22 cellular contexts compared by ENCODE assay signal in the genomic region with DNA sequence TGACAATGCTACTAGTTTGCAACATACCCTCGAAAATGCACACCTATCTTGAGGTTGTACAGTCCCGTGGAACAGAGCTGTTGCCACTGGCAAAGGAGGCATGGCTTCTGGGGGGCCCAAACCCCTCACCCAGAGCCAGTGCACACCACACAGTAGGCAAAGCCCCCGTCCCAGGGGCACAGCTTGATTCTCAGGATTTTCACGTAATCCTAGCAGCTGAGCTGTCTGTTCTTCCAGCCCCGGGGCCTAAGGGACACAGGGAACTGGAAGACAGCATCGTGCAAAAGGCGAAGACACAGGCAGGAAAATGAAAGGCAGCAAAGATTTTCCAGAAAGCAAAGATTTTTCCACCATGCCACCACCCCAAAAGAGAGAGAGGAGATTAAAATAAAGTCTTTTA.
"Had no signal": no experiment of that assay in that cellular context is flagged by ENCODE, and none has a peak within 500 bp of the region (broad histone marks: within the 10 kb centered on the region; RNA-seq: fewer than 3 reads in every experiment).

No MANE protein-coding gene starts in this region.

- H3K4me3 Mint-ChIP-seq: activated CD8-positive, alpha-beta T cell treated with anti-CD3 and anti-CD28 coated beads, Interleukin-2, amount 10 ng/mL, durations not matched to agents 7 days and 5 days; brain; effector memory CD8-positive, alpha-beta T cell; immature natural killer cell; nephron; stimulated activated naive CD8-positive, alpha-beta T cell treated with anti-CD3 and anti-CD28 coated beads, Interleukin-15, Interleukin-2, amounts not matched to agents 100 ng/mL and 50 ng/mL, for 24 hours had no signal

- H3K9me3 ChIP-seq: left ventricle myocardium inferior, tibial nerve had no signal

- ATAC-seq: activated CD4-positive, CD25-positive, alpha-beta regulatory T cell treated with anti-CD3 and anti-CD28 coated beads, Interleukin-2, amount 50 U/mL, for 24 hours; activated CD8-positive, alpha-beta T cell treated with anti-CD3 and anti-CD28 coated beads, Interleukin-2, amount 10 ng/mL, durations not matched to agents 7 days and 5 days; effector memory CD8-positive, alpha-beta T cell; esophagus mucosa; right cardiac atrium had no signal

- H3K27me3 ChIP-seq: tibial nerve had no signal

- H3K4me3 ChIP-seq: hepatocyte, left ventricle myocardium inferior, tibial nerve had no signal

- H3K27ac Mint-ChIP-seq: activated CD8-positive, alpha-beta T cell treated with anti-CD3 and anti-CD28 coated beads, Interleukin-2, amount 10 ng/mL, durations not matched to agents 7 days and 5 days; nephron; stimulated activated naive CD8-positive, alpha-beta T cell treated with anti-CD3 and anti-CD28 coated beads, Interleukin-15, Interleukin-2, amounts not matched to agents 100 ng/mL and 50 ng/mL, for 24 hours had no signal

- H3K4me1 ChIP-seq: left ventricle myocardium inferior, parathyroid adenoma, tibial nerve had no signal

- H3K4me1 Mint-ChIP-seq: immature natural killer cell, nephron had no signal

- H3K36me3 ChIP-seq: left ventricle myocardium inferior, tibial nerve had no signal

- H3K9me3 Mint-ChIP-seq: brain; effector memory CD8-positive, alpha-beta T cell; immature natural killer cell; nephron; stimulated activated naive CD8-positive, alpha-beta T cell treated with anti-CD3 and anti-CD28 coated beads, Interleukin-15, Interleukin-2, amounts not matched to agents 100 ng/mL and 50 ng/mL, for 24 hours had no signal

- H3K27ac ChIP-seq: hepatocyte, left ventricle myocardium inferior, parathyroid adenoma, tibial nerve had no signal

- H3K36me3 Mint-ChIP-seq: brain, immature natural killer cell had no signal

- H3K27me3 Mint-ChIP-seq: effector memory CD8-positive, alpha-beta T cell; stimulated activated naive CD8-positive, alpha-beta T cell treated with anti-CD3 and anti-CD28 coated beads, Interleukin-15, Interleukin-2, amounts not matched to agents 100 ng/mL and 50 ng/mL, for 24 hours had no signal

- DNase-seq: activated CD4-positive, alpha-beta T cell treated with anti-CD3 and anti-CD28 coated beads, Interleukin-2, amount 50 U/mL, for 1 hour; activated CD8-positive, alpha-beta T cell treated with anti-CD3 and anti-CD28 coated beads, Interleukin-2, amount 10 ng/mL, durations not matched to agents 7 days and 5 days; activated gamma-delta T cell; activated naive CD4-positive, alpha-beta T cell treated with anti-CD3 and anti-CD28 coated beads, Interleukin-2, amount 50 U/mL, for 16 hours; activated T-cell treated with anti-CD3 and anti-CD28 coated beads, Interleukin-2, amount 50 U/mL, for 48 hours; effector memory CD8-positive, alpha-beta T cell; foreskin melanocyte; glutamatergic neuron; immature natural killer cell; kidney glomerular epithelial cell; left ventricle myocardium inferior; midbrain; right cardiac atrium; stimulated activated CD4-positive, alpha-beta T cell treated with anti-CD3 and anti-CD28 coated beads, Interleukin-4, amount 100 ng/mL, for 4 hours had no signal
